Comparison of ENCODE assay signal across 7 cellular contexts in genomic region chr1:178093958-178094751, GRCh38. TPM values are rescaled to one million over a fixed set of nuclear protein-coding genes. Genes with fewer than 3 reads are reported as not detected.
DNase-seq lines count a peak whose midpoint lies in the region; ATAC-seq, FAIRE-seq and TF ChIP-seq lines count a peak whose summit lies in the region.

TSS of gene RASAL2 (plus strand) at chr1:178094104. CDS start at chr1:178094493, 389 bp downstream.

- H3K4me1 ChIP-seq in colonic mucosa (peaks cover 13% of the 10 kb centered on the region), small intestine (ENCODE audit: control insufficient read depth in 2 of 2, insufficient read depth in 1 of 2, low read depth in 1 of 2, low read length in 1 of 2) (peaks cover 3 to 4% of the 10 kb centered on the region in 2 donors)

- DNase-seq in EL (peak; percentile 73), RPMI7951 (ENCODE audit: low read depth) (peak; percentile 75), colonic mucosa (peak; percentile 57), kidney epithelial cell (ENCODE audit: low read depth) (no peak), small intestine (peak; percentile 64)

- H3K36me3 ChIP-seq in colonic mucosa (no peaks in the 10 kb centered on the region), kidney epithelial cell (ENCODE audit: control insufficient read depth, insufficient read depth, low read length) (no peaks in the 10 kb centered on the region), small intestine (ENCODE audit: control insufficient read depth in 2 of 2, insufficient read depth in 2 of 2, low read length in 2 of 2) (no peaks in the 10 kb centered on the region)

- H3K27me3 ChIP-seq in colonic mucosa (no peaks in the 10 kb centered on the region), kidney epithelial cell (ENCODE audit: control insufficient read depth, insufficient read depth, low read length) (no peaks in the 10 kb centered on the region), small intestine (ENCODE audit: control insufficient read depth in 2 of 2, insufficient read depth in 2 of 2, low read length in 2 of 2) (no peaks in the 10 kb centered on the region)

- intact Hi-C loops in colonic mucosa (cut with DNase I): no loop called here

- H3K9me3 ChIP-seq in colonic mucosa: no peaks in the 10 kb centered on the region
- no peaks in the 10 kb centered on the region for H3K9me3 ChIP-seq in small intestine (ENCODE audit: control insufficient read depth, low read depth)

- WGBS in small intestine, 3 donors: 1% methylated on average over 39 to 81 of the region's 81 CpGs

- H3K27ac ChIP-seq in colonic mucosa: peak within 1 kb of the TSS; percentile 80
- peak within 1 kb of the TSS; percentile 69 to 75 for H3K27ac ChIP-seq in small intestine (ENCODE audit: low read depth in 1 of 2, low read length in 1 of 2)

- ATAC-seq in GM19463 (IDR thresholded peaks at IDR 0.05; ENCODE audit: unreplicated experiment) (peak; percentile 48), HG03520 (IDR thresholded peaks at IDR 0.05; ENCODE audit: unreplicated experiment) (peak; percentile 50)

- TF ChIP-seq CTCF in colonic mucosa (IDR thresholded peaks at IDR 0.05): no peak
- TF ChIP-seq CTCF in kidney epithelial cell (IDR thresholded peaks at IDR 0.05; ENCODE audit: insufficient read depth, low read length, poor library complexity, severe bottlenecking): no peak

- H3K9ac ChIP-seq in colonic mucosa (ENCODE audit: low read depth in 2 of 2, low read length in 2 of 2): peak within 1 kb of the TSS; percentile 75 to 86

- no peak for FAIRE-seq in small intestine (lab: Jason Lieb, UNC)

- peak within 1 kb of the TSS; percentile 71 for H3K4me3 ChIP-seq in colonic mucosa
- H3K4me3 ChIP-seq in kidney epithelial cell (ENCODE audit: low read depth, low read length): peak within 1 kb of the TSS; percentile 92
- peak within 1 kb of the TSS; percentile 81 to 83 for H3K4me3 ChIP-seq in small intestine (ENCODE audit: low read depth in 1 of 2, low read length in 2 of 2)

RNA-seq across cellular contexts. Expression of gene RASAL2, which starts in this region (rescaled TPM):
- 5.6 and 8.2 TPM in 2 replicates for total RNA-seq in RPMI7951 (2014; rRNA removed; shearing (Covaris generic))
- total RNA-seq in colonic mucosa (10 to 100 TPM in 1 of 2 donors, 1 to 10 TPM in 1; 9.7 to 11.8 TPM), kidney epithelial cell (18.3 and 20.8 TPM in 2 replicates)
- 1 to 10 TPM; 1.8 to 4.3 (median 2.4) TPM for polyA plus RNA-seq in small intestine
